In genomic region chr1:3453891-3454810, GRCh38 we compare ENCODE assay signal across 8 cellular contexts. TPM values are rescaled to one million over a fixed set of nuclear protein-coding genes. Genes with fewer than 3 reads are reported as not detected.
DNase-seq lines count a peak whose midpoint lies in the region; ATAC-seq and TF ChIP-seq lines count a peak whose summit lies in the region.

ARHGEF16 (plus strand) TSS chr1:3454665; CDS start chr1:3463085, 8,420 bp downstream.

- POLR2A ChIA-PET in CD8-positive, alpha-beta memory T cell (lab: Charles Lee), result no interaction called here

- H3K4me3 ChIP-seq in CD8-positive, alpha-beta memory T cell (ENCODE audit: low read length), result peak within 1 kb of the TSS; percentile 41
- peak within 1 kb of the TSS; percentile 50 for H3K4me3 ChIP-seq in choroid plexus epithelial cell (ENCODE audit: low read depth, low read length)

- H3K4me1 ChIP-seq in CD8-positive, alpha-beta memory T cell (ENCODE audit: insufficient read depth, low read length), result peaks cover 11% of the 10 kb centered on the region

- no peaks in the 10 kb centered on the region for H3K9me3 ChIP-seq in CD8-positive, alpha-beta memory T cell (ENCODE audit: low read length)

- peaks cover 20% of the 10 kb centered on the region for H3K27me3 ChIP-seq in CD8-positive, alpha-beta memory T cell (ENCODE audit: insufficient read depth, low read length, poor library complexity, severe bottlenecking)

- DNase-seq in CD8-positive, alpha-beta memory T cell, result peak in 3 of 5 donors; percentile 14 to 31 (median 22)
- peak; percentile 81 for DNase-seq in HuH-7 (ENCODE audit: low spot score)
- peak; percentile 61 for DNase-seq in SKM-1 treated with dmso at 0.1 percent for 144 hours (lab: John Stamatoyannopoulos, UW; ENCODE audit: unreplicated experiment)
- DNase-seq in choroid plexus epithelial cell (ENCODE audit: low read depth), result peak; percentile 44
- DNase-seq in left kidney (ENCODE audit: low read depth, low spot score), result peak; percentile 89
- DNase-seq in stimulated activated naive B cell treated with anti-CD40 and anti-IgM and Interleukin-4, amounts not matched to agents 10 μg/mL and 1 μg/mL and 100 μg/mL, for 72 hours, result no peak
- DNase-seq in NCI-H2029 (lab: John Stamatoyannopoulos, UW), result no peak

- peak; percentile 20 to 38 for ATAC-seq in stimulated activated naive B cell treated with anti-CD40 and anti-IgM and Interleukin-4, amounts not matched to agents 10 μg/mL and 1 μg/mL and 100 μg/mL, for 72 hours (replicated peaks)
- no peak for ATAC-seq in HG03457 (IDR thresholded peaks at IDR 0.05; ENCODE audit: unreplicated experiment)

- peaks cover 0 to 6% (median 2%) of the 10 kb centered on the region in 3 donors for H3K4me1 Mint-ChIP-seq in CD8-positive, alpha-beta memory T cell
- H3K4me1 Mint-ChIP-seq in stimulated activated naive B cell treated with anti-CD40 and anti-IgM and Interleukin-4, amounts not matched to agents 10 μg/mL and 1 μg/mL and 100 μg/mL, for 72 hours, result peaks cover 3 to 19% of the 10 kb centered on the region in 2 donors

- H3K27me3 Mint-ChIP-seq in CD8-positive, alpha-beta memory T cell, result peaks cover 4 to 20% of the 10 kb centered on the region in 2 donors
- peaks cover 37 to 46% of the 10 kb centered on the region in 2 donors for H3K27me3 Mint-ChIP-seq in stimulated activated naive B cell treated with anti-CD40 and anti-IgM and Interleukin-4, amounts not matched to agents 10 μg/mL and 1 μg/mL and 100 μg/mL, for 72 hours

- CTCF ChIA-PET in CD8-positive, alpha-beta memory T cell (lab: Charles Lee), result interaction anchor here (0.6 to 2.4 kb wide), 17 partner anchors 9 to 349 kb away, joined by 3 to 47 read pairs (median 6); no protein-coding TSS in a partner anchor

- no peak within 1 kb of the TSS for H3K27ac ChIP-seq in CD8-positive, alpha-beta memory T cell (ENCODE audit: low read depth, low read length)

- no peaks in the 10 kb centered on the region for H3K36me3 ChIP-seq in CD8-positive, alpha-beta memory T cell (ENCODE audit: insufficient read depth, low read length)

- H3K27ac Mint-ChIP-seq in CD8-positive, alpha-beta memory T cell, result peak within 1 kb of the TSS in 3 of 8 donors; percentile 11 to 91 (median 41)
- H3K27ac Mint-ChIP-seq in stimulated activated naive B cell treated with anti-CD40 and anti-IgM and Interleukin-4, amounts not matched to agents 10 μg/mL and 1 μg/mL and 100 μg/mL, for 72 hours, result no peak within 1 kb of the TSS

- TF ChIP-seq CTCF in choroid plexus epithelial cell (conservative IDR thresholded peaks at IDR 0.05; ENCODE audit: low read depth, low read length), result peak; percentile 33

- no peaks in the 10 kb centered on the region for H3K36me3 Mint-ChIP-seq in CD8-positive, alpha-beta memory T cell
- H3K36me3 Mint-ChIP-seq in stimulated activated naive B cell treated with anti-CD40 and anti-IgM and Interleukin-4, amounts not matched to agents 10 μg/mL and 1 μg/mL and 100 μg/mL, for 72 hours, result no peaks in the 10 kb centered on the region

- H3K4me3 Mint-ChIP-seq in CD8-positive, alpha-beta memory T cell, result peak within 1 kb of the TSS; percentile 37 to 82 (median 71)
- peak within 1 kb of the TSS; percentile 60 to 76 for H3K4me3 Mint-ChIP-seq in stimulated activated naive B cell treated with anti-CD40 and anti-IgM and Interleukin-4, amounts not matched to agents 10 μg/mL and 1 μg/mL and 100 μg/mL, for 72 hours

- H3K9me3 Mint-ChIP-seq in CD8-positive, alpha-beta memory T cell, result no peaks in the 10 kb centered on the region
- H3K9me3 Mint-ChIP-seq in stimulated activated naive B cell treated with anti-CD40 and anti-IgM and Interleukin-4, amounts not matched to agents 10 μg/mL and 1 μg/mL and 100 μg/mL, for 72 hours, result no peaks in the 10 kb centered on the region

RNA-seq across cellular contexts. Expression of gene ARHGEF16, which starts in this region (rescaled TPM):
- not detected for total RNA-seq in CD8-positive, alpha-beta memory T cell
- polyA plus RNA-seq in CD8-positive, alpha-beta memory T cell, result 0.06 TPM

Comparison
In these comparisons a context has a peak if more than half of its experiments do, and no peak if none do; other contexts are left out.
1. Peak in DNase-seq and H3K4me3 ChIP-seq in CD8-positive, alpha-beta memory T cell; RNA of the gene not detected or under 1 TPM.
2. DNase-seq: peak in HuH-7 (single experiment), SKM-1 treated with dmso at 0.1 percent for 144 hours (single experiment), choroid plexus epithelial cell (single experiment) and left kidney (single experiment); none in stimulated activated naive B cell treated with anti-CD40 and anti-IgM and Interleukin-4, amounts not matched to agents 10 μg/mL and 1 μg/mL and 100 μg/mL, for 72 hours (single experiment) and NCI-H2029 (single experiment).